ENCODE assay signal across 1 cellular context in the genomic region with DNA sequence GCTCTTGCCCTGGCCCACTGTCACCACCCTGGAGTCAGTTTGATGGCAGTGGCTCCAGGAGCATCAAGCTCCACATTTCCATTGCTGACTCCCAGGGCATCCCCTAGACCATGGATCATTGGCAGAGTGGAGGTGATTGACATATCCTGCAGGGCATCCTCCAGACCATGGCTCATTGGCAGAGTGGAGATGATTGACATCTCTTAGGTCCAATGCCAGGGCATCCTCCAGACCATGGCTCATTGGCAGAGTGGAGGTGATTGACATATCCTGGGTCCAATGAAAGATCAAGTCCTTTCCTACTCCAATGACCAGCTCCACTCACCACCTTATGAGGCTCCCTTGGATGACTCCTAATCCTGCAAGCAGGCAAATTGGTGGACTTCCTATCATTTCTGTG.
TF ChIP-seq lines count a peak whose summit lies in the region.

No MANE protein-coding gene starts in this region.

TF ChIP-seq in K562, 482 proteins besides CTCF, POLR2A, EP300 and RAD21 (continued from another document):
- TF ChIP-seq, protein P1, sequence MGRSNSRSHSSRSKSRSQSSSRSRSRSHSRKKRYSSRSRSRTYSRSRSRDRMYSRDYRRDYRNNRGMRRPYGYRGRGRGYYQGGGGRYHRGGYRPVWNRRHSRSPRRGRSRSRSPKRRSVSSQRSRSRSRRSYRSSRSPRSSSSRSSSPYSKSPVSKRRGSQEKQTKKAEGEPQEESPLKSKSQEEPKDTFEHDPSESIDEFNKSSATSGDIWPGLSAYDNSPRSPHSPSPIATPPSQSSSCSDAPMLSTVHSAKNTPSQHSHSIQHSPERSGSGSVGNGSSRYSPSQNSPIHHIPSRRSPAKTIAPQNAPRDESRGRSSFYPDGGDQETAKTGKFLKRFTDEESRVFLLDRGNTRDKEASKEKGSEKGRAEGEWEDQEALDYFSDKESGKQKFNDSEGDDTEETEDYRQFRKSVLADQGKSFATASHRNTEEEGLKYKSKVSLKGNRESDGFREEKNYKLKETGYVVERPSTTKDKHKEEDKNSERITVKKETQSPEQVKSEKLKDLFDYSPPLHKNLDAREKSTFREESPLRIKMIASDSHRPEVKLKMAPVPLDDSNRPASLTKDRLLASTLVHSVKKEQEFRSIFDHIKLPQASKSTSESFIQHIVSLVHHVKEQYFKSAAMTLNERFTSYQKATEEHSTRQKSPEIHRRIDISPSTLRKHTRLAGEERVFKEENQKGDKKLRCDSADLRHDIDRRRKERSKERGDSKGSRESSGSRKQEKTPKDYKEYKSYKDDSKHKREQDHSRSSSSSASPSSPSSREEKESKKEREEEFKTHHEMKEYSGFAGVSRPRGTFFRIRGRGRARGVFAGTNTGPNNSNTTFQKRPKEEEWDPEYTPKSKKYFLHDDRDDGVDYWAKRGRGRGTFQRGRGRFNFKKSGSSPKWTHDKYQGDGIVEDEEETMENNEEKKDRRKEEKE (IDR thresholded peaks at IDR 0.05; ENCODE audit: borderline replicate concordance in 1 of 2, control insufficient read depth in 1 of 2, low read depth in 2 of 2, low read length in 1 of 2): no peak
- TF ChIP-seq RB1 (IDR thresholded peaks at IDR 0.05; ENCODE audit: low read depth): no peak
- TF ChIP-seq NFYB (IDR thresholded peaks at IDR 0.05; ENCODE audit: extremely low read depth, insufficient read length): peak; percentile 69
- no peak for TF ChIP-seq SIN3A (IDR thresholded peaks at IDR 0.05; ENCODE audit: borderline replicate concordance in 2 of 2, control insufficient read depth in 1 of 2, low read depth in 2 of 2, low read length in 2 of 2)
- no peak for TF ChIP-seq NUFIP1 (IDR thresholded peaks at IDR 0.05; ENCODE audit: partially characterized antibody)
- TF ChIP-seq JUN (IDR thresholded peaks at IDR 0.05; ENCODE audit: borderline replicate concordance, low read depth, low read length): no peak
- no peak for TF ChIP-seq JUN (CRISPR knock-in tag; IDR thresholded peaks at IDR 0.05; ENCODE audit: borderline replicate concordance)
- peak; percentile 17 for TF ChIP-seq RBM25 (IDR thresholded peaks at IDR 0.05; ENCODE audit: low read depth, low read length, severe bottlenecking)
- TF ChIP-seq, protein P2, sequence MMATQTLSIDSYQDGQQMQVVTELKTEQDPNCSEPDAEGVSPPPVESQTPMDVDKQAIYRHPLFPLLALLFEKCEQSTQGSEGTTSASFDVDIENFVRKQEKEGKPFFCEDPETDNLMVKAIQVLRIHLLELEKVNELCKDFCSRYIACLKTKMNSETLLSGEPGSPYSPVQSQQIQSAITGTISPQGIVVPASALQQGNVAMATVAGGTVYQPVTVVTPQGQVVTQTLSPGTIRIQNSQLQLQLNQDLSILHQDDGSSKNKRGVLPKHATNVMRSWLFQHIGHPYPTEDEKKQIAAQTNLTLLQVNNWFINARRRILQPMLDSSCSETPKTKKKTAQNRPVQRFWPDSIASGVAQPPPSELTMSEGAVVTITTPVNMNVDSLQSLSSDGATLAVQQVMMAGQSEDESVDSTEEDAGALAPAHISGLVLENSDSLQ (IDR thresholded peaks at IDR 0.05): peak; percentile 97
- TF ChIP-seq, protein P3, sequence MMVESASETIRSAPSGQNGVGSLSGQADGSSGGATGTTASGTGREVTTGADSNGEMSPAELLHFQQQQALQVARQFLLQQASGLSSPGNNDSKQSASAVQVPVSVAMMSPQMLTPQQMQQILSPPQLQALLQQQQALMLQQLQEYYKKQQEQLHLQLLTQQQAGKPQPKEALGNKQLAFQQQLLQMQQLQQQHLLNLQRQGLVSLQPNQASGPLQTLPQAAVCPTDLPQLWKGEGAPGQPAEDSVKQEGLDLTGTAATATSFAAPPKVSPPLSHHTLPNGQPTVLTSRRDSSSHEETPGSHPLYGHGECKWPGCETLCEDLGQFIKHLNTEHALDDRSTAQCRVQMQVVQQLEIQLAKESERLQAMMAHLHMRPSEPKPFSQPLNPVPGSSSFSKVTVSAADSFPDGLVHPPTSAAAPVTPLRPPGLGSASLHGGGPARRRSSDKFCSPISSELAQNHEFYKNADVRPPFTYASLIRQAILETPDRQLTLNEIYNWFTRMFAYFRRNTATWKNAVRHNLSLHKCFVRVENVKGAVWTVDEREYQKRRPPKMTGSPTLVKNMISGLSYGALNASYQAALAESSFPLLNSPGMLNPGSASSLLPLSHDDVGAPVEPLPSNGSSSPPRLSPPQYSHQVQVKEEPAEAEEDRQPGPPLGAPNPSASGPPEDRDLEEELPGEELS (CRISPR knock-in tag; IDR thresholded peaks at IDR 0.05; ENCODE audit: borderline replicate concordance): no peak
- TF ChIP-seq FOS (IDR thresholded peaks at IDR 0.05; ENCODE audit: extremely low read depth, insufficient read length): peak; percentile 53
- no peak for TF ChIP-seq CCAR2 (IDR thresholded peaks at IDR 0.05; ENCODE audit: low read depth, low read length)
- TF ChIP-seq HNRNPLL (IDR thresholded peaks at IDR 0.05; ENCODE audit: low read depth, low read length, poor library complexity, severe bottlenecking): no peak
- peak; percentile 33 for TF ChIP-seq ASH1L (IDR thresholded peaks at IDR 0.05; ENCODE audit: borderline replicate concordance, low read depth, partially characterized antibody)
- no peak for TF ChIP-seq BACH1 (tag; IDR thresholded peaks at IDR 0.05)
- TF ChIP-seq MAFF (IDR thresholded peaks at IDR 0.05; ENCODE audit: low read length): no peak
- no peak for TF ChIP-seq TEAD4 (IDR thresholded peaks at IDR 0.05; ENCODE audit: low read length)
- no peak for TF ChIP-seq TEAD4 (CRISPR knock-in tag; IDR thresholded peaks at IDR 0.05; ENCODE audit: borderline replicate concordance)
- TF ChIP-seq SAP30 (IDR thresholded peaks at IDR 0.05; ENCODE audit: borderline replicate concordance, insufficient read depth, low read depth, low read length, poor library complexity, severe bottlenecking): no peak
- no peak for TF ChIP-seq HNRNPL (IDR thresholded peaks at IDR 0.05; ENCODE audit: low read depth, low read length)
- TF ChIP-seq ZNF146 (CRISPR knock-in tag; IDR thresholded peaks at IDR 0.05; ENCODE audit: unreplicated experiment): no peak
